ENCODE assay signal across 31 cellular contexts in the genomic region with DNA sequence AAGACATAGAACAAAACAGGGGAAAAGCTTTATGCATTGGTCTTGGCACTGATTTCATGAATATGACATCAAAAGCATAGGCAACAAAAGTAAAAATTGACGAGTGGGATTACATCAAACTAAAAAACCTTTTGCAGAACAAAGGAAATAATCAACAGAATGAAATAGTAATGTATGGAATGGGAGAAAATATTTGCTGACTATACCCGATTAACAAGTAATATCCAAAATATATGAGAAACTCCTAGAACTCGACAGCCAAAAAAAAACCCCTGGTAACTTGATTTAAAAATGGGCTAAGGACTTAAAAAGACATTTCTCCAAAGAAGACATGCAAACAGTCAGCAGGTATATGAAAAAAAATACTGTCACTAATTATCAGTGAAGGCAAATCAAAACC.
"Had no signal": no experiment of that assay in that cellular context is flagged by ENCODE, and none has a peak within 500 bp of the region (broad histone marks: within the 10 kb centered on the region; RNA-seq: fewer than 3 reads in every experiment).

No MANE protein-coding gene starts in this region.

- H3K27me3 Mint-ChIP-seq: progenitor cell of endocrine pancreas; stimulated activated memory B cell treated with anti-CD40 and anti-IgM and Interleukin-4, amounts not matched to agents 10 μg/mL and 1 μg/mL and 100 μg/mL, for 72 hours; stimulated activated naive CD8-positive, alpha-beta T cell treated with anti-CD3 and anti-CD28 coated beads, Interleukin-15, amount 100 ng/mL, for 72 hours; type B pancreatic cell had no signal

- H3K4me3 ChIP-seq: neural progenitor cell, ovary, psoas muscle, skin epidermis, smooth muscle cell, spleen, suprapubic skin, testis, tibial artery, transverse colon, upper lobe of right lung, uterus had no signal

- H2AFZ ChIP-seq: neural progenitor cell, parathyroid adenoma had no signal

- H3K27ac Mint-ChIP-seq: natural killer cell; nephron; neural progenitor cell; progenitor cell of endocrine pancreas; stimulated activated memory B cell treated with anti-CD40 and anti-IgM and Interleukin-4, amounts not matched to agents 10 μg/mL and 1 μg/mL and 100 μg/mL, for 72 hours; stimulated activated naive CD8-positive, alpha-beta T cell treated with anti-CD3 and anti-CD28 coated beads, Interleukin-15, amount 100 ng/mL, for 72 hours; type B pancreatic cell had no signal

- H3K36me3 Mint-ChIP-seq: neural progenitor cell, type B pancreatic cell had no signal

- H3K4me3 Mint-ChIP-seq: natural killer cell; nephron; neural progenitor cell; stimulated activated memory B cell treated with anti-CD40 and anti-IgM and Interleukin-4, amounts not matched to agents 10 μg/mL and 1 μg/mL and 100 μg/mL, for 72 hours; stimulated activated naive CD8-positive, alpha-beta T cell treated with anti-CD3 and anti-CD28 coated beads, Interleukin-15, amount 100 ng/mL, for 72 hours; type B pancreatic cell had no signal

- H3K9me3 ChIP-seq: testis, upper lobe of right lung, uterus had no signal

- H3K36me3 ChIP-seq: neural progenitor cell, ovary, spleen, suprapubic skin, tibial artery, transverse colon, upper lobe of right lung, uterus had no signal

- H3K27me3 ChIP-seq: neural progenitor cell, ovary, spleen, suprapubic skin, testis, tibial artery, transverse colon, upper lobe of right lung, uterus had no signal

- H3K27ac ChIP-seq: neural progenitor cell, ovary, parathyroid adenoma, psoas muscle, skin epidermis, spleen, suprapubic skin, testis, tibial artery, transverse colon, upper lobe of right lung, uterus had no signal

- H3K79me2 ChIP-seq: parathyroid adenoma had no signal

- H3K4me2 ChIP-seq: neural progenitor cell, smooth muscle cell had no signal

- DNase-seq: natural killer cell; occipital lobe; ovary; posterior cingulate gyrus; psoas muscle; right cardiac atrium; spleen; stimulated activated CD4-positive, alpha-beta T cell treated with anti-CD3 and anti-CD28 coated beads, Interleukin-12 subunit alpha, Interleukin-12 subunit beta, amount 100 ng/mL, for 4 hours; stimulated activated CD4-positive, alpha-beta T cell treated with anti-CD3 and anti-CD28 coated beads, Interleukin-1b, Interleukin-23, amount 100 ng/mL, for 48 hours; stimulated activated CD4-positive, alpha-beta T cell treated with anti-CD3 and anti-CD28 coated beads, Interleukin-4, amount 100 ng/mL, for 1 hour; stimulated activated CD4-positive, alpha-beta T cell treated with anti-CD3 and anti-CD28 coated beads, Interleukin-4, amount 100 ng/mL, for 4 hours; stimulated activated CD8-positive, alpha-beta memory T cell treated with anti-CD3 and anti-CD28 coated beads, Interleukin-4, amount 100 ng/mL, for 48 hours; stimulated activated naive CD4-positive, alpha-beta T cell; stimulated activated naive CD8-positive, alpha-beta T cell treated with anti-CD3 and anti-CD28 coated beads, Interleukin-15, amount 100 ng/mL, for 72 hours; stimulated activated naive CD8-positive, alpha-beta T cell treated with anti-CD3 and anti-CD28 coated beads, Interleukin-15, Interleukin-2, amounts not matched to agents 100 U/mL and 50 U/mL, for 24 hours; substantia nigra; testis; tibial artery; transverse colon; upper lobe of right lung; uterus had no signal

- H3K4me1 Mint-ChIP-seq: natural killer cell; nephron; neural progenitor cell; stimulated activated naive CD8-positive, alpha-beta T cell treated with anti-CD3 and anti-CD28 coated beads, Interleukin-15, amount 100 ng/mL, for 72 hours had no signal

- H3K9ac ChIP-seq: neural progenitor cell, parathyroid adenoma had no signal

- H3K4me1 ChIP-seq: parathyroid adenoma, psoas muscle, spleen, suprapubic skin, testis, tibial artery, upper lobe of right lung, uterus had no signal

- ATAC-seq: natural killer cell; psoas muscle; right cardiac atrium; sciatic nerve; stimulated activated memory B cell treated with anti-CD40 and anti-IgM and Interleukin-4, amounts not matched to agents 10 μg/mL and 1 μg/mL and 100 μg/mL, for 72 hours; stimulated activated naive CD8-positive, alpha-beta T cell treated with anti-CD3 and anti-CD28 coated beads, Interleukin-15, amount 100 ng/mL, for 72 hours; stimulated activated naive CD8-positive, alpha-beta T cell treated with anti-CD3 and anti-CD28 coated beads, Interleukin-15, Interleukin-2, amounts not matched to agents 100 U/mL and 50 U/mL, for 24 hours; upper lobe of right lung had no signal
